8 cellular contexts compared by ENCODE assay signal in the genomic region with DNA sequence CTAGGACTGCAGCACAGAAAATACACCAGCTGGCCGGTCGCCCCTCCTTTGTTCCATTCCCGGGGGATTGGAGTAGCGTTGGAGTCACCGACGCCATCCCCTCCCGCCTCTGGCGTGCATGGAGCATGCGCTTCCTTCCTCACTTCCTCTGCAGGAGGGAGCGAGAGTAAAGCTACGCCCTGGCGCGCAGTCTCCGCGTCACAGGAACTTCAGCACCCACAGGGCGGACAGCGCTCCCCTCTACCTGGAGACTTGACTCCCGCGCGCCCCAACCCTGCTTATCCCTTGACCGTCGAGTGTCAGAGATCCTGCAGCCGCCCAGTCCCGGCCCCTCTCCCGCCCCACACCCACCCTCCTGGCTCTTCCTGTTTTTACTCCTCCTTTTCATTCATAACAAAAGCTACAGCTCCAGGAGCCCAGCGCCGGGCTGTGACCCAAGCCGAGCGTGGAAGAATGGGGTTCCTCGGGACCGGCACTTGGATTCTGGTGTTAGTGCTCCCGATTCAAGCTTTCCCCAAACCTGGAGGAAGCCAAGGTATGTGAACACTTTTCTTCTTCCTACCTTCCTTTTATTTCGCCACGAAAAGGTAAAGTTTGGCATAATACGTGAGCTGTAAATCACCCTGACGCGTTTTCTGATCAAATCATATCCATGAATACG. TPM values are rescaled to one million over a fixed set of nuclear protein-coding genes. Genes with fewer than 3 reads are reported as not detected.
A peak's percentile ranks its signal among the peaks of the same experiment; 100 is the strongest.
DNase-seq lines count a peak whose midpoint lies in the region; ATAC-seq and TF ChIP-seq lines count a peak whose summit lies in the region.

SCG3 (plus strand) TSS at position 201 of the 661 bp plus-strand sequence; CDS start at position 454, 253 bp downstream.

- H3K36me3 Mint-ChIP-seq in activated CD4-positive, alpha-beta T cell treated with anti-CD3 and anti-CD28 coated beads, Interleukin-2, amount 10 ng/mL, durations not matched to agents 7 days and 5 days (ENCODE audit: low read depth): no peaks in the 10 kb centered on the region

- H3K27me3 Mint-ChIP-seq in activated CD4-positive, alpha-beta T cell treated with anti-CD3 and anti-CD28 coated beads, Interleukin-2, amount 10 ng/mL, durations not matched to agents 7 days and 5 days: peaks cover 47% of the 10 kb centered on the region

- TF ChIP-seq CTCF in GM13976 (IDR thresholded peaks at IDR 0.05; ENCODE audit: borderline replicate concordance, control extremely low read depth, extremely low read depth, insufficient read depth, missing control alignments) (no peak), kidney epithelial cell (IDR thresholded peaks at IDR 0.05; ENCODE audit: insufficient read depth, low read length, poor library complexity, severe bottlenecking) (no peak)

- DNase-seq in GM13976 (ENCODE audit: low spot score): peak; percentile 69
- DNase-seq in NCI-H2107 treated with DMSO at 0.1 percent for 48 hours (lab: John Stamatoyannopoulos, UW; ENCODE audit: unreplicated experiment): peak; percentile 59
- DNase-seq in activated CD4-positive, alpha-beta T cell treated with anti-CD3 and anti-CD28 coated beads, Interleukin-2, amount 10 ng/mL, durations not matched to agents 7 days and 5 days: peak; percentile 75
- peak; percentile 28 for DNase-seq in kidney epithelial cell (ENCODE audit: low read depth)
- DNase-seq in stimulated activated CD4-positive, alpha-beta T cell treated with anti-CD3 and anti-CD28 coated beads, Interleukin-12 subunit alpha, Interleukin-12 subunit beta, amount 100 ng/mL, for 48 hours (ENCODE audit: low read depth in 2 of 3, low spot score in 1 of 3): peak; percentile 45 to 64 (median 63)
- DNase-seq in SKM-1 (lab: John Stamatoyannopoulos, UW; ENCODE audit: unreplicated experiment): no peak

- POLR2A ChIA-PET in activated CD4-positive, alpha-beta T cell treated with anti-CD3 and anti-CD28 coated beads, Interleukin-2, amount 10 ng/mL, durations not matched to agents 7 days and 5 days (lab: Charles Lee): interaction anchor here (0.7 kb wide), 1 partner anchor 23 kb away, joined by 3 read pairs; no protein-coding TSS in a partner anchor

- H3K27me3 ChIP-seq in kidney epithelial cell (ENCODE audit: control insufficient read depth, insufficient read depth, low read length): peaks cover 2% of the 10 kb centered on the region

- CTCF ChIA-PET in activated CD4-positive, alpha-beta T cell treated with anti-CD3 and anti-CD28 coated beads, Interleukin-2, amount 10 ng/mL, durations not matched to agents 7 days and 5 days (lab: Charles Lee): interaction anchor here (0.6 to 1.7 kb wide), 4 partner anchors 29 to 282 kb away, joined by 3 to 5 read pairs (median 4); no protein-coding TSS in a partner anchor

- H3K9me3 Mint-ChIP-seq in activated CD4-positive, alpha-beta T cell treated with anti-CD3 and anti-CD28 coated beads, Interleukin-2, amount 10 ng/mL, durations not matched to agents 7 days and 5 days: no peaks in the 10 kb centered on the region

- no peaks in the 10 kb centered on the region for H3K36me3 ChIP-seq in kidney epithelial cell (ENCODE audit: control insufficient read depth, insufficient read depth, low read length)

- H3K4me1 Mint-ChIP-seq in activated CD4-positive, alpha-beta T cell treated with anti-CD3 and anti-CD28 coated beads, Interleukin-2, amount 10 ng/mL, durations not matched to agents 7 days and 5 days: peaks cover 2% of the 10 kb centered on the region

- H3K27ac ChIP-seq in cingulate gyrus (ENCODE audit: low read depth, low read length): peak within 1 kb of the TSS; percentile 65

- no peak within 1 kb of the TSS for H3K4me3 ChIP-seq in kidney epithelial cell (ENCODE audit: low read depth, low read length)

- no peak within 1 kb of the TSS for H3K4me3 Mint-ChIP-seq in activated CD4-positive, alpha-beta T cell treated with anti-CD3 and anti-CD28 coated beads, Interleukin-2, amount 10 ng/mL, durations not matched to agents 7 days and 5 days

- no peak for ATAC-seq in HG02588 (IDR thresholded peaks at IDR 0.05; ENCODE audit: unreplicated experiment)

- H3K27ac Mint-ChIP-seq in activated CD4-positive, alpha-beta T cell treated with anti-CD3 and anti-CD28 coated beads, Interleukin-2, amount 10 ng/mL, durations not matched to agents 7 days and 5 days: no peak within 1 kb of the TSS

- in situ Hi-C loops in GM13976 (cut with MboI; ENCODE audit: low sequenced_read_pairs, unreplicated experiment): no loop called here

RNA-seq across cellular contexts. Expression of gene SCG3, which starts in this region (rescaled TPM):
- total RNA-seq in activated CD4-positive, alpha-beta T cell treated with anti-CD3 and anti-CD28 coated beads, Interleukin-2, amount 10 ng/mL, durations not matched to agents 7 days and 5 days: not detected
- total RNA-seq in kidney epithelial cell: 0.04 and 0.14 TPM in 2 replicates

Comparison
In these comparisons a context has a peak if more than half of its experiments do, and no peak if none do; other contexts are left out.
1. Peak in DNase-seq in activated CD4-positive, alpha-beta T cell treated with anti-CD3 and anti-CD28 coated beads, Interleukin-2, amount 10 ng/mL, durations not matched to agents 7 days and 5 days; RNA of the gene not detected or under 1 TPM.
2. Peak in DNase-seq in kidney epithelial cell; RNA of the gene not detected or under 1 TPM.